ENCODE assay signal across 15 cellular contexts in genomic region chr1:205595435-205595834, GRCh38. TPM values are rescaled to one million over a fixed set of nuclear protein-coding genes. Genes with fewer than 3 reads are reported as not detected.
DNase-seq lines count a peak whose midpoint lies in the region; ATAC-seq and TF ChIP-seq lines count a peak whose summit lies in the region.
"Had no signal": no experiment of that assay in that cellular context is flagged by ENCODE, and none has a peak within 500 bp of the region (broad histone marks: within the 10 kb centered on the region; RNA-seq: fewer than 3 reads in every experiment).

No MANE protein-coding gene starts in this region.

- ATAC-seq in CD8-positive, alpha-beta T cell, result no peak
- ATAC-seq in GM18505 (IDR thresholded peaks at IDR 0.05; ENCODE audit: unreplicated experiment), result no peak
- ATAC-seq in T-helper 17 cell, result no peak
- peak in 1 of 2 donors; percentile 11 for ATAC-seq in naive B cell (ENCODE audit: low read depth in 2 of 2)

- peak; percentile 29 for TF ChIP-seq POLR2A in GM18505 (IDR thresholded peaks at IDR 0.05; ENCODE audit: borderline replicate concordance, extremely low read depth, insufficient read depth, insufficient read length)

- H3K4me1 Mint-ChIP-seq in CD8-positive, alpha-beta T cell (ENCODE audit: low read depth), result peaks cover 52% of the 10 kb centered on the region
- H3K4me1 Mint-ChIP-seq in T-helper 17 cell (peaks cover 17% of the 10 kb centered on the region), naive B cell (peaks cover 33 to 55% (median 36%) of the 10 kb centered on the region in 3 donors)
- H3K4me1 Mint-ChIP-seq in activated CD4-positive, alpha-beta T cell treated with anti-CD3 and anti-CD28 coated beads, Interleukin-2, amount 10 ng/mL, durations not matched to agents 7 days and 5 days, result peaks cover 57% of the 10 kb centered on the region

- H3K36me3 Mint-ChIP-seq in CD8-positive, alpha-beta T cell, result peaks cover 44% of the 10 kb centered on the region
- H3K36me3 Mint-ChIP-seq in T-helper 17 cell (ENCODE audit: low read depth) (peaks cover 4% of the 10 kb centered on the region), naive B cell (peaks cover 5 to 8% of the 10 kb centered on the region in 2 donors)
- H3K36me3 Mint-ChIP-seq in activated CD4-positive, alpha-beta T cell treated with anti-CD3 and anti-CD28 coated beads, Interleukin-2, amount 10 ng/mL, durations not matched to agents 7 days and 5 days (ENCODE audit: low read depth), result peaks cover 39% of the 10 kb centered on the region

- H3K4me1 ChIP-seq in CD8-positive, alpha-beta T cell (ENCODE audit: insufficient read depth, low read length), result peaks cover 23% of the 10 kb centered on the region
- H3K4me1 ChIP-seq: BE2C had no signal

- H3K9me3 ChIP-seq in CD8-positive, alpha-beta T cell (ENCODE audit: low read length), result no peaks in the 10 kb centered on the region
- H3K9me3 ChIP-seq in T-helper 17 cell (ENCODE audit: control insufficient read depth, low read length, poor library complexity, severe bottlenecking), result no peaks in the 10 kb centered on the region
- H3K9me3 ChIP-seq: adrenal gland, BE2C had no signal

- no peaks in the 10 kb centered on the region for H3K27me3 ChIP-seq in CD8-positive, alpha-beta T cell (ENCODE audit: insufficient read depth, low read length)
- H3K27me3 ChIP-seq: adrenal gland, BE2C had no signal

- peaks cover 13% of the 10 kb centered on the region for H3K36me3 ChIP-seq in CD8-positive, alpha-beta T cell (ENCODE audit: insufficient read depth, low read length)
- H3K36me3 ChIP-seq: adrenal gland, BE2C had no signal

- CTCF ChIA-PET in CD8-positive, alpha-beta T cell (lab: Charles Lee), result interaction anchor here (1.1 to 9.8 kb wide), 5 partner anchors 36 to 246 kb away, joined by 3 to 401 read pairs (median 5); partner anchors contain the start of gene ELK4
- CTCF ChIA-PET in activated CD4-positive, alpha-beta T cell treated with anti-CD3 and anti-CD28 coated beads, Interleukin-2, amount 10 ng/mL, durations not matched to agents 7 days and 5 days (lab: Charles Lee), result interaction anchor here (0.5 to 9.7 kb wide), 4 partner anchors 22 to 1116 kb away, joined by 3 to 185 read pairs (median 54); partner anchors contain the start of gene ELK4

- H3K9me3 Mint-ChIP-seq in CD8-positive, alpha-beta T cell, result no peaks in the 10 kb centered on the region
- no peaks in the 10 kb centered on the region for H3K9me3 Mint-ChIP-seq in naive B cell
- no peaks in the 10 kb centered on the region for H3K9me3 Mint-ChIP-seq in activated CD4-positive, alpha-beta T cell treated with anti-CD3 and anti-CD28 coated beads, Interleukin-2, amount 10 ng/mL, durations not matched to agents 7 days and 5 days

- POLR2A ChIA-PET in CD8-positive, alpha-beta T cell (lab: Charles Lee), result interaction anchor here (5.8 kb wide), 1 partner anchor 36 kb away, joined by 175 read pairs; the partner anchor contains the start of gene ELK4
- POLR2A ChIA-PET in activated CD4-positive, alpha-beta T cell treated with anti-CD3 and anti-CD28 coated beads, Interleukin-2, amount 10 ng/mL, durations not matched to agents 7 days and 5 days (lab: Charles Lee), result interaction anchor here (0.6 kb wide), 1 partner anchor 26 kb away, joined by 3 read pairs; no protein-coding TSS in a partner anchor

- peak overlapping the region; percentile 97 for H3K27ac Mint-ChIP-seq in CD8-positive, alpha-beta T cell
- H3K27ac Mint-ChIP-seq in T-helper 17 cell (peak overlapping the region; percentile 92), naive B cell (peak overlapping the region in 4 of 6 donors; percentile 62 to 87 (median 82))
- no peak overlapping the region for H3K27ac Mint-ChIP-seq in activated CD4-positive, alpha-beta T cell treated with anti-CD3 and anti-CD28 coated beads, Interleukin-2, amount 10 ng/mL, durations not matched to agents 7 days and 5 days

- H3K27me3 Mint-ChIP-seq in CD8-positive, alpha-beta T cell (ENCODE audit: low read depth), result no peaks in the 10 kb centered on the region
- H3K27me3 Mint-ChIP-seq in T-helper 17 cell, result no peaks in the 10 kb centered on the region
- no peaks in the 10 kb centered on the region for H3K27me3 Mint-ChIP-seq in naive B cell
- H3K27me3 Mint-ChIP-seq in activated CD4-positive, alpha-beta T cell treated with anti-CD3 and anti-CD28 coated beads, Interleukin-2, amount 10 ng/mL, durations not matched to agents 7 days and 5 days, result no peaks in the 10 kb centered on the region

- no peak overlapping the region for H3K27ac ChIP-seq in CD8-positive, alpha-beta T cell (ENCODE audit: low read depth, low read length)
- H3K27ac ChIP-seq: adrenal gland had no signal

- no peak for DNase-seq in CD8-positive, alpha-beta T cell
- no peak for DNase-seq in T-helper 17 cell
- DNase-seq in naive B cell, result no peak
- no peak for DNase-seq in stimulated activated CD4-positive, alpha-beta T cell treated with anti-CD3 and anti-CD28 coated beads, Interleukin-12 subunit alpha, Interleukin-12 subunit beta, amount 100 ng/mL, for 4 hours
- no peak for DNase-seq in activated CD4-positive, alpha-beta T cell treated with anti-CD3 and anti-CD28 coated beads, Interleukin-2, amount 10 ng/mL, durations not matched to agents 7 days and 5 days
- no peak for DNase-seq in stimulated activated CD4-positive, alpha-beta T cell treated with anti-CD3 and anti-CD28 coated beads, Interleukin-4, amount 100 ng/mL, for 1 hour
- DNase-seq in foreskin melanocyte, result no peak
- DNase-seq: BE2C, DMS79 treated with DMSO at 0.1 percent for 48 hours, erythroblast, KG1, kidney had no signal

- intact Hi-C loops in CD8-positive, alpha-beta T cell (cut with DNase I, micrococcal nuclease), result loop anchor here in 1 of 2 experiments (10.0 kb wide), 1 partner anchor 379 kb away; no protein-coding TSS in a partner anchor

- H3K4me3 Mint-ChIP-seq in CD8-positive, alpha-beta T cell, result no peak overlapping the region
- no peak overlapping the region for H3K4me3 Mint-ChIP-seq in T-helper 17 cell
- peak overlapping the region in 4 of 8 donors; percentile 23 to 91 (median 54) for H3K4me3 Mint-ChIP-seq in naive B cell
- no peak overlapping the region for H3K4me3 Mint-ChIP-seq in activated CD4-positive, alpha-beta T cell treated with anti-CD3 and anti-CD28 coated beads, Interleukin-2, amount 10 ng/mL, durations not matched to agents 7 days and 5 days

- no peak for TF ChIP-seq CTCF in CD8-positive, alpha-beta T cell (IDR thresholded peaks at IDR 0.05)

- H3K4me3 ChIP-seq in CD8-positive, alpha-beta T cell (ENCODE audit: low read depth, low read length), result no peak overlapping the region
- H3K4me3 ChIP-seq: adrenal gland, smooth muscle cell had no signal

RNA-seq across cellular contexts. Expression of gene ELK4, which starts 36.4 kb away (rescaled TPM):
- total RNA-seq in CD8-positive, alpha-beta T cell, result 100 to 1,000 TPM; 142 to 147 TPM
- 100 to 1,000 TPM in 1 of 2 donors, 10 to 100 TPM in 1; 92.8 to 100 TPM for total RNA-seq in T-helper 17 cell
- polyA plus RNA-seq in naive B cell (ENCODE audit: low read depth in 6 of 6), result 10 to 100 TPM in 1 of 6 donors, 1 to 10 TPM in 5; 4.8 to 10.2 (median 6.0) TPM
- 100 to 1,000 TPM in 1 of 2 experiments, 10 to 100 TPM in 1; 99.4 to 103 TPM for total RNA-seq in activated CD4-positive, alpha-beta T cell treated with anti-CD3 and anti-CD28 coated beads, Interleukin-2, amount 10 ng/mL, durations not matched to agents 7 days and 5 days
